In the genomic region with DNA sequence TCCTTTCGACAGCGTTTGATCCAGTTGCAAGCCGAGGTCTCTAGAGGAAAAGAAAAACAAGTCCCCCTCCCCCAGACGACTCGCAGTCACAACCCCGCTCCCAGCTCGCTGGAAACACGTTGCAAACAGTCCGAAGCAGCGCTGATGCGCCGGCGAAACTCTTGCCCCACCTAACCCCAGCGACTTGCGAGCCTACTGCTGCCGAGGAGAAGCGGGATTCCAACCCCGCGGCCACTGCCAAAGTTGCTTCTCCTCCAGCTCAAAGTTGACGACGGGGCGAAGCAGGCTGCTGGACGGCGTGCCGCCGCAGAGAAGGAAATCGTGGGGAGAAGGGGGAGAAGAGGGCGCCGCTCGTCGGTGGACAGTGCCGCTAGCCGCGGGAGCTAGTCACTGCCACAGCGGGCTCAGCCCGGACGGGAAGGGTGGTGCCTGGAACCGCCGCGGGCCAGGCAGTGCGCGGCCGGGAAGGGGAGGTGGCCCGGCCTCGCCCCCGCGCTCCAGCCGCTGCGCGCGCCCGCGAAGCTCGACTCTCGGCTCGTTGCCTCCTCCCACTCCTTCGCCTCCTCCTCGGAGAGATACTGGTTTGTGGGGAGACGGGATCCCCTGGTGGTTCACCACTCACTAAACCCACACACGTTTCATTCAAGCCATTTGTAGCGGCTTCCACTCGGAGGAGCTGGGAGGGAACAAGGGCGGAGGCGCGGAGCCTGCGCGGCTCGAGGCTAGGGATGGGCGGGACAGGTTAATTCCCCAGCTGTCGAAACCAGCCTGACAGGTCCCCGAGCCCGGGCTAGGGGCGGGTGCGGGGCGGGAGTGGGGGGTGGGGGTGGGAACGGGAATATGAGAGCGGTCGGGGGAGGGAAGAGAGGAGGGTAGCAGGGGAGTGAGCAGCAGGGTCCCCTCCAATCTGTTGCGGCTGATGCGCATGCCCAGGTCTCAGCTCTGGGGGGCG, we compare ENCODE assay signal across 8 cellular contexts. TPM values are rescaled to one million over a fixed set of nuclear protein-coding genes. Genes with fewer than 3 reads are reported as not detected.
A peak's percentile ranks its signal among the peaks of the same experiment; 100 is the strongest.
DNase-seq lines count a peak whose midpoint lies in the region; ATAC-seq and TF ChIP-seq lines count a peak whose summit lies in the region.

A gene with protein sequence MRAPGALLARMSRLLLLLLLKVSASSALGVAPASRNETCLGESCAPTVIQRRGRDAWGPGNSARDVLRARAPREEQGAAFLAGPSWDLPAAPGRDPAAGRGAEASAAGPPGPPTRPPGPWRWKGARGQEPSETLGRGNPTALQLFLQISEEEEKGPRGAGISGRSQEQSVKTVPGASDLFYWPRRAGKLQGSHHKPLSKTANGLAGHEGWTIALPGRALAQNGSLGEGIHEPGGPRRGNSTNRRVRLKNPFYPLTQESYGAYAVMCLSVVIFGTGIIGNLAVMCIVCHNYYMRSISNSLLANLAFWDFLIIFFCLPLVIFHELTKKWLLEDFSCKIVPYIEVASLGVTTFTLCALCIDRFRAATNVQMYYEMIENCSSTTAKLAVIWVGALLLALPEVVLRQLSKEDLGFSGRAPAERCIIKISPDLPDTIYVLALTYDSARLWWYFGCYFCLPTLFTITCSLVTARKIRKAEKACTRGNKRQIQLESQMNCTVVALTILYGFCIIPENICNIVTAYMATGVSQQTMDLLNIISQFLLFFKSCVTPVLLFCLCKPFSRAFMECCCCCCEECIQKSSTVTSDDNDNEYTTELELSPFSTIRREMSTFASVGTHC (minus strand): TSS at position 392 of the 952 bp plus-strand sequence. CDS start 816 bp downstream, outside the sequence.

- H2AFZ ChIP-seq in GM23248: peak within 1 kb of the TSS; percentile 63
- no peak within 1 kb of the TSS for H2AFZ ChIP-seq in Karpas-422 (ENCODE audit: low read length)

- no peaks in the 10 kb centered on the region for H3F3A ChIP-seq in GM23248 (ENCODE audit: insufficient read depth)

- no peaks in the 10 kb centered on the region for H3K36me3 Mint-ChIP-seq in T-cell

- POLR2A ChIA-PET in T-cell (lab: Charles Lee): no interaction called here

- H3K4me1 Mint-ChIP-seq in T-cell: peaks cover 18 to 20% (median 19%) of the 10 kb centered on the region in 3 donors

- in situ Hi-C loops in GM23248 (cut with MboI): no loop called here

- intact Hi-C loops in colonic mucosa (cut with DNase I): no loop called here

- ATAC-seq in T-cell (replicated peaks in 1 of 4): peak; percentile 34 to 54 (median 50)

- H3K79me2 ChIP-seq in GM23248 (ENCODE audit: insufficient read depth): no peaks in the 10 kb centered on the region
- no peaks in the 10 kb centered on the region for H3K79me2 ChIP-seq in Karpas-422 (ENCODE audit: low read length)

- H3K9me3 Mint-ChIP-seq in T-cell: no peaks in the 10 kb centered on the region

- peak within 1 kb of the TSS; percentile 62 for H3K4me2 ChIP-seq in GM23248 (ENCODE audit: unreplicated experiment)
- no peak within 1 kb of the TSS for H3K4me2 ChIP-seq in Karpas-422 (ENCODE audit: low read depth, low read length, poor library complexity, severe bottlenecking)

- H3K27me3 Mint-ChIP-seq in T-cell: peaks cover 42 to 55% of the 10 kb centered on the region in 2 donors

- no peaks in the 10 kb centered on the region for H3K4me1 ChIP-seq in GM23248 (ENCODE audit: insufficient read depth)
- H3K4me1 ChIP-seq in colonic mucosa: no peaks in the 10 kb centered on the region
- no peaks in the 10 kb centered on the region for H3K4me1 ChIP-seq in Karpas-422 (ENCODE audit: low read length)

- no peak within 1 kb of the TSS for H3K9ac ChIP-seq in GM23248
- H3K9ac ChIP-seq in colonic mucosa (ENCODE audit: low read depth in 2 of 2, low read length in 2 of 2): no peak within 1 kb of the TSS
- no peak within 1 kb of the TSS for H3K9ac ChIP-seq in Karpas-422 (ENCODE audit: low read length)

- peak; percentile 57 for TF ChIP-seq CTCF in LNCAP (IDR thresholded peaks at IDR 0.05)
- no peak for TF ChIP-seq CTCF in colonic mucosa (IDR thresholded peaks at IDR 0.05)

- no peaks in the 10 kb centered on the region for H3K36me3 ChIP-seq in GM23248 (ENCODE audit: low read depth)
- no peaks in the 10 kb centered on the region for H3K36me3 ChIP-seq in colonic mucosa
- no peaks in the 10 kb centered on the region for H3K36me3 ChIP-seq in Karpas-422 (ENCODE audit: insufficient read depth, low read length)

- DNase-seq in GM23248 (peak; percentile 44), T-cell (peak in 3 of 34 experiments; percentile 1 to 3 (median 2)), colonic mucosa (peak; percentile 74), kidney tubule cell (ENCODE audit: low spot score) (peak; percentile 76), Karpas-422 (no peak)
- DNase-seq in stimulated activated CD4-positive, alpha-beta T cell treated with anti-CD3 and anti-CD28 coated beads, Interleukin-12 subunit alpha, Interleukin-12 subunit beta, amount 100 ng/mL, for 48 hours (ENCODE audit: low read depth in 2 of 3, low spot score in 1 of 3): peak in 2 of 3 donors; percentile 14 to 34

- H3K4me3 ChIP-seq in GM08714 (ENCODE audit: low read length) (peak within 1 kb of the TSS; percentile 57; the same call in 1 of the 2 replicates), GM23248 (peak within 1 kb of the TSS; percentile 54), colonic mucosa (peak within 1 kb of the TSS; percentile 44), Karpas-422 (ENCODE audit: low read length) (no peak within 1 kb of the TSS)

- no peak within 1 kb of the TSS for H3K27ac ChIP-seq in GM23248
- peak within 1 kb of the TSS; percentile 12 for H3K27ac ChIP-seq in colonic mucosa
- H3K27ac ChIP-seq in Karpas-422 (ENCODE audit: low read length): no peak within 1 kb of the TSS

- H3K9me3 ChIP-seq in GM23248 (ENCODE audit: low read depth): no peaks in the 10 kb centered on the region
- no peaks in the 10 kb centered on the region for H3K9me3 ChIP-seq in colonic mucosa
- H3K9me3 ChIP-seq in Karpas-422 (ENCODE audit: low read length): no peaks in the 10 kb centered on the region

- 5 to 6% methylated on average over 56 to 81 of the region's 81 CpGs for WGBS in GM23248 (ENCODE audit: low coverage in 1 of 2, low lambda C conversion rate in 2 of 2, missing lambda C conversion rate in 2 of 2), 2 experiments

- H3K9me2 ChIP-seq in GM23248 (ENCODE audit: insufficient read depth): no peaks in the 10 kb centered on the region
- H3K9me2 ChIP-seq in Karpas-422 (replicated peaks; ENCODE audit: insufficient read depth, low read length): no peaks in the 10 kb centered on the region

- peak within 1 kb of the TSS; percentile 76 to 81 (median 77) for H3K4me3 Mint-ChIP-seq in T-cell

- H3K27me3 ChIP-seq in GM23248 (replicated peaks; ENCODE audit: insufficient read depth) (peaks cover 37% of the 10 kb centered on the region), colonic mucosa (peaks cover 8% of the 10 kb centered on the region), Karpas-422 (ENCODE audit: low read length) (no peaks in the 10 kb centered on the region)

- H3K27ac Mint-ChIP-seq in T-cell: no peak within 1 kb of the TSS

- CTCF ChIA-PET in T-cell (lab: Charles Lee): no interaction called here

- H4K20me1 ChIP-seq in GM23248 (ENCODE audit: insufficient read depth) (no peaks in the 10 kb centered on the region), Karpas-422 (ENCODE audit: insufficient read depth, low read depth, low read length) (no peaks in the 10 kb centered on the region)

RNA-seq across cellular contexts. Expression of the gene that starts here (rescaled TPM):
- total RNA-seq in GM23248 (2014; rRNA removed; shearing (Covaris generic)): not detected in 2 replicates
- polyA plus RNA-seq in GM23248 (2016; fragmentation: Nextera tagmentation; extraction: Ambion mirVana): not detected in 2 replicates
- total RNA-seq in T-cell (not detected), colonic mucosa (1 to 10 TPM in 1 of 2 donors, under 1 TPM in 1; 0.64 to 1.5 TPM)
- not detected in 2 replicates for total RNA-seq in Karpas-422 (2014; rRNA removed; shearing (Covaris generic); ENCODE audit: low replicate concordance)

Comparison
In these comparisons a context has a peak if more than half of its experiments do, and no peak if none do; other contexts are left out.
1. Peak in DNase-seq, H3K4me3 ChIP-seq and H3K4me2 ChIP-seq in GM23248; RNA of the gene not detected or under 1 TPM.
2. Peak in ATAC-seq in T-cell; RNA of the gene not detected or under 1 TPM.